ENCODE assay signal across 9 cellular contexts in genomic region chr15:93088981-93089854, GRCh38. TPM values are rescaled to one million over a fixed set of nuclear protein-coding genes. Genes with fewer than 3 reads are reported as not detected.
A peak's percentile ranks its signal among the peaks of the same experiment; 100 is the strongest.
DNase-seq lines count a peak whose midpoint lies in the region; ATAC-seq, FAIRE-seq and TF ChIP-seq lines count a peak whose summit lies in the region.
"Had no signal": no experiment of that assay in that cellular context is flagged by ENCODE, and none has a peak within 500 bp of the region (broad histone marks: within the 10 kb centered on the region; RNA-seq: fewer than 3 reads in every experiment).

A gene with protein sequence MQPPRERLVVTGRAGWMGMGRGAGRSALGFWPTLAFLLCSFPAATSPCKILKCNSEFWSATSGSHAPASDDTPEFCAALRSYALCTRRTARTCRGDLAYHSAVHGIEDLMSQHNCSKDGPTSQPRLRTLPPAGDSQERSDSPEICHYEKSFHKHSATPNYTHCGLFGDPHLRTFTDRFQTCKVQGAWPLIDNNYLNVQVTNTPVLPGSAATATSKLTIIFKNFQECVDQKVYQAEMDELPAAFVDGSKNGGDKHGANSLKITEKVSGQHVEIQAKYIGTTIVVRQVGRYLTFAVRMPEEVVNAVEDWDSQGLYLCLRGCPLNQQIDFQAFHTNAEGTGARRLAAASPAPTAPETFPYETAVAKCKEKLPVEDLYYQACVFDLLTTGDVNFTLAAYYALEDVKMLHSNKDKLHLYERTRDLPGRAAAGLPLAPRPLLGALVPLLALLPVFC (minus strand): TSS chr15:93089211. CDS start chr15:93088932, 279 bp downstream.

- no peaks in the 10 kb centered on the region for H3K36me3 ChIP-seq in H1 (ENCODE audit: control insufficient read depth in 2 of 4, insufficient read depth in 4 of 4, low read length in 3 of 4)
- H3K36me3 ChIP-seq in muscle layer of duodenum (ENCODE audit: control insufficient read depth in 1 of 2, insufficient read depth in 2 of 2, low read length in 2 of 2) = no peaks in the 10 kb centered on the region

- no peak within 1 kb of the TSS for H3K23ac ChIP-seq in H1 (ENCODE audit: insufficient read length)

- ATAC-seq in GM21381 (IDR thresholded peaks at IDR 0.05; ENCODE audit: unreplicated experiment) (peak; percentile 11), HG03045 (IDR thresholded peaks at IDR 0.05; ENCODE audit: unreplicated experiment) (no peak), GM18861 (IDR thresholded peaks at IDR 0.05; ENCODE audit: unreplicated experiment) (no peak)

- H4K91ac ChIP-seq in H1 (replicated peaks; ENCODE audit: insufficient read length, low read length) = peak within 1 kb of the TSS; percentile 57

- H3K27me3 ChIP-seq in H1 (replicated peaks in 1 of 4; ENCODE audit: control insufficient read depth in 3 of 4, extremely low read depth in 1 of 4, insufficient read depth in 3 of 4, low read length in 3 of 4) (peaks cover 11 to 47% (median 37%) of the 10 kb centered on the region in 4 experiments), muscle layer of duodenum (ENCODE audit: low read depth, low read length) (peaks cover 22% of the 10 kb centered on the region)

- H2AK5ac ChIP-seq in H1 (ENCODE audit: low read depth, low read length) = no peak within 1 kb of the TSS

- H3K4me2 ChIP-seq in H1 (ENCODE audit: insufficient read depth in 1 of 2, low read depth in 2 of 2, low read length in 2 of 2) = peak within 1 kb of the TSS; percentile 81 to 90

- no peak within 1 kb of the TSS for H4K5ac ChIP-seq in H1 (ENCODE audit: insufficient read length, low read depth, low read length)

- peaks cover 0 to 13% of the 10 kb centered on the region in 2 experiments; a peak in 2 of 4 replicates for H3K79me2 ChIP-seq in H1 (ENCODE audit: control insufficient read depth in 1 of 2, insufficient read depth in 2 of 2, low read length in 2 of 2)

- H3K79me1 ChIP-seq in H1 (ENCODE audit: low read depth, low read length) = 0 out of 2 replicates have a peak, but pooled peaks cover 2% of the 10 kb centered on the region

- no peak for TF ChIP-seq CTCF in H1 (IDR thresholded peaks at IDR 0.05; ENCODE audit: control extremely low read depth in 1 of 3, insufficient read depth in 1 of 3, low read depth in 1 of 3, low read length in 3 of 3)

- no peak within 1 kb of the TSS; the same call in 1 of the 2 replicates for H2AFZ ChIP-seq in H1 (ENCODE audit: low read length)

- H2BK120ac ChIP-seq in H1 (replicated peaks; ENCODE audit: low read depth, low read length) = no peak within 1 kb of the TSS

- H2BK12ac ChIP-seq in H1 (ENCODE audit: low read depth, low read length) = peak within 1 kb of the TSS; percentile 82; the same call in 1 of the 2 replicates

- DNase-seq in NCI-H526 treated with DMSO at 0.1 percent for 48 hours (lab: John Stamatoyannopoulos, UW) = peak; percentile 20
- DNase-seq in H1 (ENCODE audit: low read depth in 1 of 2, low spot score in 2 of 2) = peak in 1 of 2 experiments; percentile 71
- no peak for DNase-seq in effector CD4-positive, alpha-beta T cell
- DNase-seq in NCI-H128 (lab: John Stamatoyannopoulos, UW; ENCODE audit: unreplicated experiment) = no peak

- no peak within 1 kb of the TSS; the same call in 1 of the 2 replicates for H2BK5ac ChIP-seq in H1 (ENCODE audit: low read depth, low read length)

- WGBS in H1 (ENCODE audit: extremely low coverage in 1 of 2, insufficient coverage in 1 of 2, insufficient read length in 1 of 2, insufficient replicate concordance in 2 of 2, low coverage in 1 of 2, low lambda C conversion rate in 2 of 2, missing lambda C conversion rate in 1 of 2), 2 experiments = 2% methylated on average over 32 of the region's 101 CpGs; no CpG with 5 or more reads in 1 of the 2 experiments

- H2BK20ac ChIP-seq in H1 (ENCODE audit: low read length) = no peak within 1 kb of the TSS

- H3K18ac ChIP-seq in H1 (ENCODE audit: extremely low read depth, low read length) = peak within 1 kb of the TSS; percentile 75; the same call in 1 of the 2 replicates

- H3K9me3 ChIP-seq in H1 (ENCODE audit: insufficient read depth in 2 of 2, low read depth in 1 of 2, low read length in 1 of 2) (no peaks in the 10 kb centered on the region), muscle layer of duodenum (ENCODE audit: control insufficient read depth in 1 of 2, low read length in 2 of 2) (no peaks in the 10 kb centered on the region)

- H4K20me1 ChIP-seq in H1 (replicated peaks in 1 of 2; ENCODE audit: control insufficient read depth in 1 of 2, insufficient read depth in 2 of 2, low read length in 2 of 2) = peaks cover 0 to 6% of the 10 kb centered on the region in 2 experiments

- TF ChIP-seq EP300 in H1 (IDR thresholded peaks at IDR 0.05; ENCODE audit: borderline replicate concordance in 1 of 2, low read depth in 2 of 2, low read length in 2 of 2) = no peak

- peak within 1 kb of the TSS; percentile 54 to 75 (median 63) for H3K4me3 ChIP-seq in H1 (ENCODE audit: extremely low read depth in 1 of 4, insufficient read depth in 2 of 4, low read depth in 3 of 4, low read length in 4 of 4)
- peak within 1 kb of the TSS; percentile 66 to 85 for H3K4me3 ChIP-seq in muscle layer of duodenum (ENCODE audit: low read depth in 1 of 2, low read length in 2 of 2)

- no peak within 1 kb of the TSS for H2BK15ac ChIP-seq in H1 (ENCODE audit: low read length)

- no peak within 1 kb of the TSS for H3K14ac ChIP-seq in H1 (ENCODE audit: insufficient read length)

- peak within 1 kb of the TSS; percentile 63 for H4K8ac ChIP-seq in H1 (ENCODE audit: extremely low read depth, insufficient read depth, low read length)

- POLR2A ChIA-PET in H1 (lab: Charles Lee; ENCODE audit: partially characterized antibody) = interaction anchor here (1.5 kb wide), 2 partner anchors 17 to 242 kb away, joined by 6 read pairs; no protein-coding TSS in a partner anchor

- H3K27ac ChIP-seq in H1 (ENCODE audit: low read depth, low read length) = no peak within 1 kb of the TSS
- H3K27ac ChIP-seq in muscle layer of duodenum (ENCODE audit: low read length) = no peak within 1 kb of the TSS

- H3K4ac ChIP-seq in H1 (replicated peaks; ENCODE audit: insufficient read length, low read depth, low read length) = peak within 1 kb of the TSS; percentile 13

- FAIRE-seq in H1 (lab: Jason Lieb, UNC) = no peak

- H3K23me2 ChIP-seq in H1 (ENCODE audit: low read depth, low read length) = peaks cover 19% of the 10 kb centered on the region; the same call in 1 of the 2 replicates

- no peak for TF ChIP-seq RAD21 in H1 (IDR thresholded peaks at IDR 0.05 in 1 of 2, conservative IDR thresholded peaks at IDR 0.05 in 1 of 2; ENCODE audit: low read depth in 2 of 2, low read length in 2 of 2)

- no peak within 1 kb of the TSS for H3K56ac ChIP-seq in H1 (replicated peaks; ENCODE audit: insufficient read length, low read depth, low read length)

- CTCF ChIA-PET in H1 (lab: Charles Lee; ENCODE audit: partially characterized antibody) = interaction anchor here (0.7 to 3.6 kb wide), 34 partner anchors 7 to 1031 kb away, joined by 3 to 41 read pairs (median 6); no protein-coding TSS in a partner anchor

- H3K4me1 ChIP-seq in H1 (replicated peaks in 1 of 4; ENCODE audit: control insufficient read depth in 3 of 4, insufficient read depth in 4 of 4, low read length in 3 of 4) = peaks cover 0 to 12% (median 1%) of the 10 kb centered on the region in 4 experiments; a peak in 6 of 7 replicates
- H3K4me1 ChIP-seq in muscle layer of duodenum (ENCODE audit: control insufficient read depth in 1 of 2, insufficient read depth in 2 of 2, low read length in 2 of 2) = peaks cover 0 to 12% of the 10 kb centered on the region in 2 donors

- H3K9ac ChIP-seq in H1 (replicated peaks in 1 of 4; ENCODE audit: extremely low read depth in 1 of 4, low read depth in 3 of 4, low read length in 3 of 4) = peak within 1 kb of the TSS in 2 of 4 experiments; percentile 19 to 20; a peak in 3 of 7 replicates

- no peak for TF ChIP-seq POLR2A in H1 (IDR thresholded peaks at IDR 0.05; ENCODE audit: control extremely low read depth in 1 of 2, low read depth in 2 of 2, low read length in 2 of 2)

TF ChIP-seq in H1, 55 proteins besides CTCF, POLR2A, EP300 and RAD21:
- 0 out of 4 replicates have a peak, but pooled peaks of 1 of the 2 experiments have one; percentile 24 for TF ChIP-seq SIN3A (conservative IDR thresholded peaks at IDR 0.05 in 1 of 2, IDR thresholded peaks at IDR 0.05 in 1 of 2; ENCODE audit: low read depth in 1 of 2, low read length in 2 of 2)
- TF ChIP-seq EZH2 (IDR thresholded peaks at IDR 0.05; ENCODE audit: low read depth, low read length, severe bottlenecking) = no peak
- no peak for TF ChIP-seq SAP30 (IDR thresholded peaks at IDR 0.05; ENCODE audit: insufficient read depth, insufficient replicate concordance, low read length)
- no peak for TF ChIP-seq TAF1 (IDR thresholded peaks at IDR 0.05; ENCODE audit: low read depth, low read length)
- 0 out of 2 replicates have a peak, but pooled peaks have one; percentile 12 for TF ChIP-seq PHF8 (conservative IDR thresholded peaks at IDR 0.05; ENCODE audit: low read depth, low read length)
- TF ChIP-seq BCL11A (IDR thresholded peaks at IDR 0.05; ENCODE audit: low read depth in 2 of 2, low read length in 2 of 2) = no peak
- peak; percentile 84 for TF ChIP-seq ASH2L (IDR thresholded peaks at IDR 0.05; ENCODE audit: low read length)
- 0 out of 2 replicates have a peak, but pooled peaks have one; percentile 29 for TF ChIP-seq RBBP5 (IDR thresholded peaks at IDR 0.05; ENCODE audit: borderline replicate concordance, low read depth, low read length)
- TF ChIP-seq, protein P1, sequence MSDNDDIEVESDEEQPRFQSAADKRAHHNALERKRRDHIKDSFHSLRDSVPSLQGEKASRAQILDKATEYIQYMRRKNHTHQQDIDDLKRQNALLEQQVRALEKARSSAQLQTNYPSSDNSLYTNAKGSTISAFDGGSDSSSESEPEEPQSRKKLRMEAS (IDR thresholded peaks at IDR 0.05) = 0 out of 2 replicates have a peak, but pooled peaks have one; percentile 9
- TF ChIP-seq KDM4A (IDR thresholded peaks at IDR 0.05; ENCODE audit: low read depth, low read length, severe bottlenecking) = peak; percentile 71
- no peak for TF ChIP-seq HDAC6 (IDR thresholded peaks at IDR 0.05; ENCODE audit: low read depth, low read length)
- no peak for TF ChIP-seq YY1 (IDR thresholded peaks at IDR 0.05; ENCODE audit: low read depth, low read length)
- TF ChIP-seq TAF7 (optimal IDR thresholded peaks at IDR 0.05; ENCODE audit: borderline replicate concordance, low read depth, low read length) = no peak

RNA-seq across cellular contexts. Expression of the gene that starts here (rescaled TPM):
- total RNA-seq in H1 (2021; fragmentation: NEBNext Ultra II Directional; extraction: Animal tissue kit (Norgen Biotek cat#: 25700)) = 39.8 and 41.8 TPM in 2 replicates
- 19.9 and 49.3 TPM in 2 replicates for polyA plus RNA-seq in H1 (2011; rRNA removed)
- polyA plus RNA-seq in H1 (2011; cell fraction: cytosol; rRNA removed) = 22.2 TPM
- 36.3 TPM for polyA plus RNA-seq in H1 (2011; cell fraction: nucleus; rRNA removed)
- 29.1 to 45.4 TPM (median 42.0 TPM) in 4 replicates for polyA plus RNA-seq in H1 (2012, experiment 1 of 2)
- polyA plus RNA-seq in H1 (2012, experiment 2 of 2) = 30.6 TPM
- polyA plus RNA-seq in H1 (2013, experiment 1 of 2) = 21.1 TPM
- 23.0 TPM for polyA plus RNA-seq in H1 (2013, experiment 2 of 2)
- polyA minus RNA-seq in H1 (2011; rRNA and poly(A)+ RNA removed) = 10.0 and 13.8 TPM in 2 replicates
- polyA minus RNA-seq in H1 (2011; cell fraction: cytosol; rRNA and poly(A)+ RNA removed) = 25.5 TPM
- 27.8 TPM for polyA minus RNA-seq in H1 (2011; cell fraction: nucleus; rRNA and poly(A)+ RNA removed)
- total RNA-seq: pulmonary artery endothelial cell had no signal
